In the genomic region with DNA sequence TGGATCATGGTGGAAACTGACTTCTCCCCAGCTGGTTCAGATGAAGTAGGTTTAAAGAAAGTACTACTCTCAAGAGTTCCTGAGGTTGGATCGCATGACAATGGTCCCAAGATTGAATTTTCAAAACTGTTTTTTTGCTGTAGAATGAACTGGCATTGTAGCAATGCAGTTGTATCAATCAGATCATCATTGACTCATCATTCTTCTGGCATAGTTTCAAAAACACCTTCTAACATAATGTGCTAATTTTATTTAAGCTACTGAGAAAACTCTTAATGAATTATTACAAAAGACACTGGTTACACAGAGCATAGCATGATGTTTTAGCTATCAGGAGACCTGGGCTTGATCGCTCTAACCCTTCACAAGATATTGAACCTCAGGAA, we compare ENCODE assay signal across 1 cellular context.
TF ChIP-seq lines count a peak whose summit lies in the region.

No MANE protein-coding gene starts in this region.

TF ChIP-seq in GM23338, 12 proteins besides CTCF, POLR2A, EP300 and RAD21 (continued from another document):
- TF ChIP-seq, protein P1, sequence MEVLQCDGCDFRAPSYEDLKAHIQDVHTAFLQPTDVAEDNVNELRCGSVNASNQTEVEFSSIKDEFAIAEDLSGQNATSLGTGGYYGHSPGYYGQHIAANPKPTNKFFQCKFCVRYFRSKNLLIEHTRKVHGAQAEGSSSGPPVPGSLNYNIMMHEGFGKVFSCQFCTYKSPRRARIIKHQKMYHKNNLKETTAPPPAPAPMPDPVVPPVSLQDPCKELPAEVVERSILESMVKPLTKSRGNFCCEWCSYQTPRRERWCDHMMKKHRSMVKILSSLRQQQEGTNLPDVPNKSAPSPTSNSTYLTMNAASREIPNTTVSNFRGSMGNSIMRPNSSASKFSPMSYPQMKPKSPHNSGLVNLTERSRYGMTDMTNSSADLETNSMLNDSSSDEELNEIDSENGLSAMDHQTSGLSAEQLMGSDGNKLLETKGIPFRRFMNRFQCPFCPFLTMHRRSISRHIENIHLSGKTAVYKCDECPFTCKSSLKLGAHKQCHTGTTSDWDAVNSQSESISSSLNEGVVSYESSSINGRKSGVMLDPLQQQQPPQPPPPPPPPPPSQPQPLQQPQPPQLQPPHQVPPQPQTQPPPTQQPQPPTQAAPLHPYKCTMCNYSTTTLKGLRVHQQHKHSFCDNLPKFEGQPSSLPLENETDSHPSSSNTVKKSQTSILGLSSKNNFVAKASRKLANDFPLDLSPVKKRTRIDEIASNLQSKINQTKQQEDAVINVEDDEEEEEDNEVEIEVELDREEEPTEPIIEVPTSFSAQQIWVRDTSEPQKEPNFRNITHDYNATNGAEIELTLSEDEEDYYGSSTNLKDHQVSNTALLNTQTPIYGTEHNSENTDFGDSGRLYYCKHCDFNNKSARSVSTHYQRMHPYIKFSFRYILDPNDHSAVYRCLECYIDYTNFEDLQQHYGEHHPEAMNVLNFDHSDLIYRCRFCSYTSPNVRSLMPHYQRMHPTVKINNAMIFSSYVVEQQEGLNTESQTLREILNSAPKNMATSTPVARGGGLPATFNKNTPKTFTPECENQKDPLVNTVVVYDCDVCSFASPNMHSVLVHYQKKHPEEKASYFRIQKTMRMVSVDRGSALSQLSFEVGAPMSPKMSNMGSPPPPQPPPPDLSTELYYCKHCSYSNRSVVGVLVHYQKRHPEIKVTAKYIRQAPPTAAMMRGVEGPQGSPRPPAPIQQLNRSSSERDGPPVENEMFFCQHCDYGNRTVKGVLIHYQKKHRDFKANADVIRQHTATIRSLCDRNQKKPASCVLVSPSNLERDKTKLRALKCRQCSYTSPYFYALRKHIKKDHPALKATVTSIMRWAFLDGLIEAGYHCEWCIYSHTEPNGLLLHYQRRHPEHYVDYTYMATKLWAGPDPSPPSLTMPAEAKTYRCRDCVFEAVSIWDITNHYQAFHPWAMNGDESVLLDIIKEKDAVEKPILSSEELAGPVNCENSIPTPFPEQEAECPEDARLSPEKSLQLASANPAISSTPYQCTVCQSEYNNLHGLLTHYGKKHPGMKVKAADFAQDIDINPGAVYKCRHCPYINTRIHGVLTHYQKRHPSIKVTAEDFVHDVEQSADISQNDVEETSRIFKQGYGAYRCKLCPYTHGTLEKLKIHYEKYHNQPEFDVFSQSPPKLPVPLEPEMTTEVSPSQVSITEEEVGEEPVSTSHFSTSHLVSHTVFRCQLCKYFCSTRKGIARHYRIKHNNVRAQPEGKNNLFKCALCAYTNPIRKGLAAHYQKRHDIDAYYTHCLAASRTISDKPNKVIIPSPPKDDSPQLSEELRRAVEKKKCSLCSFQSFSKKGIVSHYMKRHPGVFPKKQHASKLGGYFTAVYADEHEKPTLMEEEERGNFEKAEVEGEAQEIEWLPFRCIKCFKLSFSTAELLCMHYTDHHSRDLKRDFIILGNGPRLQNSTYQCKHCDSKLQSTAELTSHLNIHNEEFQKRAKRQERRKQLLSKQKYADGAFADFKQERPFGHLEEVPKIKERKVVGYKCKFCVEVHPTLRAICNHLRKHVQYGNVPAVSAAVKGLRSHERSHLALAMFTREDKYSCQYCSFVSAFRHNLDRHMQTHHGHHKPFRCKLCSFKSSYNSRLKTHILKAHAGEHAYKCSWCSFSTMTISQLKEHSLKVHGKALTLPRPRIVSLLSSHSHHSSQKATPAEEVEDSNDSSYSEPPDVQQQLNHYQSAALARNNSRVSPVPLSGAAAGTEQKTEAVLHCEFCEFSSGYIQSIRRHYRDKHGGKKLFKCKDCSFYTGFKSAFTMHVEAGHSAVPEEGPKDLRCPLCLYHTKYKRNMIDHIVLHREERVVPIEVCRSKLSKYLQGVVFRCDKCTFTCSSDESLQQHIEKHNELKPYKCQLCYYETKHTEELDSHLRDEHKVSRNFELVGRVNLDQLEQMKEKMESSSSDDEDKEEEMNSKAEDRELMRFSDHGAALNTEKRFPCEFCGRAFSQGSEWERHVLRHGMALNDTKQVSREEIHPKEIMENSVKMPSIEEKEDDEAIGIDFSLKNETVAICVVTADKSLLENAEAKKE (CRISPR knock-in tag; IDR thresholded peaks at IDR 0.05) = no peak
- no peak for TF ChIP-seq JUNB (IDR thresholded peaks at IDR 0.05; ENCODE audit: unreplicated experiment)
